ENCODE assay signal across 17 cellular contexts in genomic region chr12:54296393-54297121, GRCh38. TPM values are rescaled to one million over a fixed set of nuclear protein-coding genes. Genes with fewer than 3 reads are reported as not detected.
"Had no signal": no experiment of that assay in that cellular context is flagged by ENCODE, and none has a peak within 500 bp of the region (broad histone marks: within the 10 kb centered on the region; RNA-seq: fewer than 3 reads in every experiment).

No MANE protein-coding gene starts in this region.

- H3K4me3 ChIP-seq: prostate gland, right lobe of liver, smooth muscle cell, testis, upper lobe of right lung had no signal

- H3K9me3 ChIP-seq: prostate gland, right lobe of liver, testis, upper lobe of right lung had no signal

- DNase-seq: activated CD4-positive, alpha-beta T cell treated with anti-CD3 and anti-CD28 coated beads for 48 hours; activated naive CD4-positive, alpha-beta T cell; activated naive CD8-positive, alpha-beta T cell treated with anti-CD3 and anti-CD28 coated beads, Interleukin-2, amount 10 ng/mL, durations not matched to agents 7 days and 5 days; effector memory CD4-positive, alpha-beta T cell; foreskin keratinocyte; glutamatergic neuron; immature natural killer cell; stimulated activated naive CD8-positive, alpha-beta T cell treated with anti-CD3 and anti-CD28 coated beads, Interleukin-15, amount 100 ng/mL, for 72 hours; T-helper 1 cell; testis; upper lobe of right lung had no signal

- H3K36me3 ChIP-seq: prostate gland, right lobe of liver, upper lobe of right lung had no signal

- H3K4me1 ChIP-seq: prostate gland had no signal

- H3K4me2 ChIP-seq: smooth muscle cell had no signal

- ATAC-seq: foreskin keratinocyte; SK-N-SH treated with all-trans-retinoic acid at 6 μM for 48 hours; stimulated activated naive CD8-positive, alpha-beta T cell treated with anti-CD3 and anti-CD28 coated beads, Interleukin-15, amount 100 ng/mL, for 72 hours; upper lobe of right lung; WTC11 had no signal

- H3K27me3 ChIP-seq: right lobe of liver, testis, upper lobe of right lung had no signal

- H3K27ac ChIP-seq: foreskin keratinocyte, prostate gland, right lobe of liver, testis, upper lobe of right lung had no signal

RNA-seq across cellular contexts. Expression of gene NFE2, which starts 4.3 kb away (rescaled TPM):
- total RNA-seq: activated CD8-positive, alpha-beta memory T cell treated with anti-CD3 and anti-CD28 coated beads for 36 hours; activated naive CD8-positive, alpha-beta T cell treated with anti-CD3 and anti-CD28 coated beads, Interleukin-2, amount 10 ng/mL, durations not matched to agents 7 days and 5 days had no signal
